Comparison of ENCODE assay signal across 25 cellular contexts in genomic region chr10:88118769-88119559, GRCh38.
DNase-seq lines count a peak whose midpoint lies in the region; ATAC-seq, FAIRE-seq and TF ChIP-seq lines count a peak whose summit lies in the region.
"Had no signal": no experiment of that assay in that cellular context is flagged by ENCODE, and none has a peak within 500 bp of the region (broad histone marks: within the 10 kb centered on the region; RNA-seq: fewer than 3 reads in every experiment).

No MANE protein-coding gene starts in this region.

- H3K9me3 Mint-ChIP-seq in stimulated activated naive B cell treated with anti-CD40 and anti-IgM and Interleukin-4, amounts not matched to agents 10 μg/mL and 1 μg/mL and 100 μg/mL, for 72 hours, result peaks cover 0 to 2% of the 10 kb centered on the region in 2 donors
- H3K9me3 Mint-ChIP-seq: CD4-positive, alpha-beta memory T cell; dendritic cell treated with granulocyte-macrophage colony-stimulating factor and Interleukin-4, amounts not matched to agents 40 ng/mL and 50 ng/mL, for 4 days had no signal

- H3K27ac ChIP-seq in C4-2B (peak overlapping the region; percentile 63), left lung (peak overlapping the region in 1 of 2 donors; percentile 6)
- H3K27ac ChIP-seq: adrenal gland, cardiac muscle cell, heart right ventricle, prostate gland, thoracic aorta had no signal

- H3K4me3 Mint-ChIP-seq in stimulated activated naive B cell treated with anti-CD40 and anti-IgM and Interleukin-4, amounts not matched to agents 10 μg/mL and 1 μg/mL and 100 μg/mL, for 72 hours, result no peak overlapping the region
- H3K4me3 Mint-ChIP-seq: CD4-positive, alpha-beta memory T cell; dendritic cell treated with granulocyte-macrophage colony-stimulating factor and Interleukin-4, amounts not matched to agents 40 ng/mL and 50 ng/mL, for 4 days had no signal

- peaks cover 0 to 3% of the 10 kb centered on the region in 2 donors for H3K36me3 Mint-ChIP-seq in stimulated activated naive B cell treated with anti-CD40 and anti-IgM and Interleukin-4, amounts not matched to agents 10 μg/mL and 1 μg/mL and 100 μg/mL, for 72 hours
- H3K36me3 Mint-ChIP-seq: CD4-positive, alpha-beta memory T cell had no signal

- H3K27ac Mint-ChIP-seq in stimulated activated naive B cell treated with anti-CD40 and anti-IgM and Interleukin-4, amounts not matched to agents 10 μg/mL and 1 μg/mL and 100 μg/mL, for 72 hours, result no peak overlapping the region

- DNase-seq in GM19239 (ENCODE audit: insufficient read length, low spot score), result no peak
- DNase-seq in RPMI7951 (ENCODE audit: low read depth), result peak; percentile 76
- no peak for DNase-seq in left lung
- DNase-seq in stimulated activated naive B cell treated with anti-CD40 and anti-IgM and Interleukin-4, amounts not matched to agents 10 μg/mL and 1 μg/mL and 100 μg/mL, for 72 hours, result no peak
- DNase-seq: activated CD8-positive, alpha-beta memory T cell treated with anti-CD3 and anti-CD28 coated beads, Interleukin-2, amount 50 U/mL, for 48 hours; activated effector memory CD4-positive, alpha-beta T cell treated with anti-CD3 and anti-CD28 coated beads, Interleukin-2, amount 50 U/mL, for 16 hours; adrenal gland; DMS153; heart right ventricle; left ventricle myocardium superior; mucosa of descending colon; NCI-H774; PC-3; stimulated activated CD4-positive, alpha-beta T cell treated with anti-CD3 and anti-CD28 coated beads, Interleukin-1b, Interleukin-23, amount 100 ng/mL, for 48 hours; stimulated activated naive CD4-positive, alpha-beta T cell had no signal

- intact Hi-C loops in left lung (cut with DNase I), result no loop called here

- TF ChIP-seq CTCF in C4-2B (conservative IDR thresholded peaks at IDR 0.05), result no peak
- no peak for TF ChIP-seq CTCF in left lung (IDR thresholded peaks at IDR 0.05)

- H3K27me3 Mint-ChIP-seq in stimulated activated naive B cell treated with anti-CD40 and anti-IgM and Interleukin-4, amounts not matched to agents 10 μg/mL and 1 μg/mL and 100 μg/mL, for 72 hours, result no peaks in the 10 kb centered on the region
- H3K27me3 Mint-ChIP-seq: CD4-positive, alpha-beta memory T cell had no signal

- H3K9me3 ChIP-seq in left lung, result no peaks in the 10 kb centered on the region
- H3K9me3 ChIP-seq: adrenal gland, heart right ventricle, mucosa of descending colon, prostate gland, thoracic aorta had no signal

- FAIRE-seq in GM19239 (lab: Jason Lieb, UNC), result peak; percentile 55
- FAIRE-seq: K562 had no signal

- peaks cover 31 to 33% of the 10 kb centered on the region in 2 donors for H3K4me1 Mint-ChIP-seq in stimulated activated naive B cell treated with anti-CD40 and anti-IgM and Interleukin-4, amounts not matched to agents 10 μg/mL and 1 μg/mL and 100 μg/mL, for 72 hours

- H3K4me1 ChIP-seq in left lung, result peaks cover 0 to 67% of the 10 kb centered on the region in 2 donors
- H3K4me1 ChIP-seq: prostate gland had no signal

- ATAC-seq in left lung (peak; percentile 57), HG03025 (IDR thresholded peaks at IDR 0.05; ENCODE audit: low FRiP score, unreplicated experiment) (no peak), HG03442 (IDR thresholded peaks at IDR 0.05; ENCODE audit: unreplicated experiment) (no peak), HG02623 (IDR thresholded peaks at IDR 0.05; ENCODE audit: unreplicated experiment) (no peak)
- no peak for ATAC-seq in stimulated activated naive B cell treated with anti-CD40 and anti-IgM and Interleukin-4, amounts not matched to agents 10 μg/mL and 1 μg/mL and 100 μg/mL, for 72 hours (replicated peaks)
- ATAC-seq: heart right ventricle, left ventricle myocardium superior, PC-3 had no signal

- no peak overlapping the region for H3K4me3 ChIP-seq in left lung
- H3K4me3 ChIP-seq: adrenal gland, cardiac muscle cell, heart right ventricle, K562, mucosa of descending colon, prostate gland, thoracic aorta had no signal

- H3K27me3 ChIP-seq in left lung, result no peaks in the 10 kb centered on the region
- H3K27me3 ChIP-seq: adrenal gland, cardiac muscle cell, heart right ventricle had no signal

- no peaks in the 10 kb centered on the region for H3K36me3 ChIP-seq in left lung
- H3K36me3 ChIP-seq: adrenal gland, cardiac muscle cell, heart right ventricle, prostate gland, thoracic aorta had no signal
